ENCODE assay signal across 14 cellular contexts in the genomic region with DNA sequence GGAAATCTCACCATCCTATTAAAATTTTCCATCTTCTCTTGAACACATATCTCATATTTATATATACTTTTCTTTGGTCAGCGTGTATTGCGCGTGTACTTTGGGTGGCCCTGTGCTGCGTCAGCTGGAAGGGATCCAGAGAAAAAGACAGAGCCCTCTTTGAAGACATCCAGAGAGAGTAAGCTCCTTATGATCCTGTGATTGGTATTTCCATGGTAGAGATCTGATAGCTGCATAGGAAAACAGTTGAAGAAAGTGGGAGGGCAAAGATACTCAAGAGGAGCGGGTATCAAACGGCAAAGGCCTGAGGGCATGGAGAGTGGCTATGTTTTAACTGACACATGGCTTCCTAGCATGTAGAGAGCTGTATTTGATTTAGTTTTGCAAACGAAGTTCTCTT. TPM values are rescaled to one million over a fixed set of nuclear protein-coding genes. Genes with fewer than 3 reads are reported as not detected.
DNase-seq lines count a peak whose midpoint lies in the region; ATAC-seq and TF ChIP-seq lines count a peak whose summit lies in the region.
"Had no signal": no experiment of that assay in that cellular context is flagged by ENCODE, and none has a peak within 500 bp of the region (broad histone marks: within the 10 kb centered on the region; RNA-seq: fewer than 3 reads in every experiment).

No MANE protein-coding gene starts in this region.

- peaks cover 26% of the 10 kb centered on the region for H3K27me3 ChIP-seq in GM23338 (ENCODE audit: insufficient read depth)
- H3K27me3 ChIP-seq in mesenchymal stem cell (ENCODE audit: control insufficient read depth in 1 of 2, insufficient read depth in 1 of 2, low read length in 2 of 2) = peaks cover 0 to 22% of the 10 kb centered on the region in 2 experiments

- H3K9me2 ChIP-seq in GM23338 (ENCODE audit: insufficient read depth) = no peaks in the 10 kb centered on the region

- H3K4me1 Mint-ChIP-seq in GM23338 = peaks cover 27% of the 10 kb centered on the region

- H3K18ac ChIP-seq in mesenchymal stem cell (ENCODE audit: low read depth in 1 of 2, low read length in 2 of 2) = no peak overlapping the region

- no peak overlapping the region for H3K4me3 ChIP-seq in GM23338
- no peak overlapping the region for H3K4me3 ChIP-seq in mesenchymal stem cell (ENCODE audit: insufficient read depth in 1 of 2, low read depth in 1 of 2, low read length in 2 of 2)

- H3K4me2 ChIP-seq in GM23338 (no peak overlapping the region), mesenchymal stem cell (ENCODE audit: low read length, poor library complexity, severe bottlenecking) (no peak overlapping the region)

- H2AFZ ChIP-seq in GM23338 = peak overlapping the region; percentile 57
- H2AFZ ChIP-seq in mesenchymal stem cell (ENCODE audit: low read depth, low read length) = no peak overlapping the region

- no peak overlapping the region for H3K14ac ChIP-seq in mesenchymal stem cell (ENCODE audit: low read length in 2 of 2)

- H2BK12ac ChIP-seq in mesenchymal stem cell (ENCODE audit: low read length in 2 of 2) = no peak overlapping the region

- H3K27ac Mint-ChIP-seq in GM23338 = no peak overlapping the region
- H3K27ac Mint-ChIP-seq: CD8-positive, alpha-beta T cell had no signal

- no peaks in the 10 kb centered on the region for H3K79me2 ChIP-seq in GM23338 (replicated peaks; ENCODE audit: insufficient read depth)

- no peak overlapping the region for H2BK120ac ChIP-seq in mesenchymal stem cell (ENCODE audit: low read depth, low read length)

- no peaks in the 10 kb centered on the region for H3F3A ChIP-seq in GM23338 (replicated peaks; ENCODE audit: low read depth)

- in situ Hi-C loops in SK-MEL-5 (cut with HindIII; ENCODE audit: low pct_unique_long_range_greater_than_20kb, low sequenced_read_pairs) = no loop called here

- H2AK5ac ChIP-seq in mesenchymal stem cell (ENCODE audit: low read length, severe bottlenecking) = no peak overlapping the region

- H3K36me3 ChIP-seq in GM23338 (ENCODE audit: insufficient read depth) (no peaks in the 10 kb centered on the region), mesenchymal stem cell (ENCODE audit: control insufficient read depth in 1 of 2, insufficient read depth in 2 of 2, low read depth in 1 of 2, low read length in 2 of 2) (no peaks in the 10 kb centered on the region)

- WGBS in mesenchymal stem cell = 94% methylated on average over 7 of the region's 7 CpGs

- no peak overlapping the region for H2BK5ac ChIP-seq in mesenchymal stem cell (ENCODE audit: low read depth, low read length, poor library complexity, severe bottlenecking)

- no peak overlapping the region for H4K8ac ChIP-seq in mesenchymal stem cell (ENCODE audit: low read length)

- no peak overlapping the region for H3K4ac ChIP-seq in mesenchymal stem cell (ENCODE audit: low read depth in 1 of 2, low read length in 2 of 2)

- no peaks in the 10 kb centered on the region for H3K9me3 Mint-ChIP-seq in GM23338
- H3K9me3 Mint-ChIP-seq: CD8-positive, alpha-beta T cell had no signal

- H3K23ac ChIP-seq in mesenchymal stem cell (ENCODE audit: low read length in 2 of 2) = no peak overlapping the region

- H3K4me1 ChIP-seq in GM23338 (ENCODE audit: insufficient read depth) = peaks cover 25% of the 10 kb centered on the region
- peaks cover 9% of the 10 kb centered on the region for H3K4me1 ChIP-seq in mesenchymal stem cell (ENCODE audit: control insufficient read depth, insufficient read depth, low read depth, low read length)

- peak overlapping the region; percentile 12 for H4K91ac ChIP-seq in mesenchymal stem cell (ENCODE audit: low read length)

- no peaks in the 10 kb centered on the region for H3K36me3 Mint-ChIP-seq in GM23338 (ENCODE audit: low read depth)
- H3K36me3 Mint-ChIP-seq: CD8-positive, alpha-beta T cell had no signal

- H3K4me3 Mint-ChIP-seq in GM23338 = no peak overlapping the region
- H3K4me3 Mint-ChIP-seq: CD8-positive, alpha-beta T cell had no signal

- H3K27ac ChIP-seq in GM23338 (ENCODE audit: low read depth) (no peak overlapping the region), mesenchymal stem cell (ENCODE audit: low read length, poor library complexity, severe bottlenecking) (no peak overlapping the region)

- DNase-seq in GM23338 (ENCODE audit: low spot score) (no peak), SK-MEL-5 (ENCODE audit: low read depth, low spot score) (peak; percentile 98), mesenchymal stem cell (no peak), DMS 273 treated with DMSO at 0.1 percent for 48 hours (lab: John Stamatoyannopoulos, UW) (no peak)
- no peak for DNase-seq in activated CD4-positive, alpha-beta T cell treated with anti-CD3 and anti-CD28 coated beads for 4 hours
- DNase-seq: C1 segment of cervical spinal cord; CD8-positive, alpha-beta T cell; DMS53; DMS79 treated with DMSO at 0.1 percent for 48 hours; H7; HCEC 1CT had no signal

- H2BK15ac ChIP-seq in mesenchymal stem cell (ENCODE audit: low read depth, poor library complexity, severe bottlenecking) = no peak overlapping the region

- peaks cover 20% of the 10 kb centered on the region for H3K27me3 Mint-ChIP-seq in GM23338 (ENCODE audit: insufficient read depth, low read depth, poor library complexity)

- ATAC-seq in GM23338 (no peak), GM19023 (IDR thresholded peaks at IDR 0.05; ENCODE audit: unreplicated experiment) (no peak)
- ATAC-seq: CD8-positive, alpha-beta T cell had no signal

- H3K79me1 ChIP-seq in mesenchymal stem cell (replicated peaks; ENCODE audit: low read length, poor library complexity, severe bottlenecking) = no peaks in the 10 kb centered on the region

- no peak for TF ChIP-seq CTCF in GM23338 (conservative IDR thresholded peaks at IDR 0.05; ENCODE audit: low read depth in 2 of 2)

- H4K20me1 ChIP-seq in GM23338 (replicated peaks; ENCODE audit: insufficient read depth) = no peaks in the 10 kb centered on the region

- no peaks in the 10 kb centered on the region for H3K9me3 ChIP-seq in mesenchymal stem cell (ENCODE audit: control insufficient read depth, low read length)

- no peak overlapping the region for H3K9ac ChIP-seq in mesenchymal stem cell (ENCODE audit: low read length)

TF ChIP-seq in GM23338, 12 proteins besides CTCF, POLR2A, EP300 and RAD21 (continues in another document):
- TF ChIP-seq, protein P1, sequence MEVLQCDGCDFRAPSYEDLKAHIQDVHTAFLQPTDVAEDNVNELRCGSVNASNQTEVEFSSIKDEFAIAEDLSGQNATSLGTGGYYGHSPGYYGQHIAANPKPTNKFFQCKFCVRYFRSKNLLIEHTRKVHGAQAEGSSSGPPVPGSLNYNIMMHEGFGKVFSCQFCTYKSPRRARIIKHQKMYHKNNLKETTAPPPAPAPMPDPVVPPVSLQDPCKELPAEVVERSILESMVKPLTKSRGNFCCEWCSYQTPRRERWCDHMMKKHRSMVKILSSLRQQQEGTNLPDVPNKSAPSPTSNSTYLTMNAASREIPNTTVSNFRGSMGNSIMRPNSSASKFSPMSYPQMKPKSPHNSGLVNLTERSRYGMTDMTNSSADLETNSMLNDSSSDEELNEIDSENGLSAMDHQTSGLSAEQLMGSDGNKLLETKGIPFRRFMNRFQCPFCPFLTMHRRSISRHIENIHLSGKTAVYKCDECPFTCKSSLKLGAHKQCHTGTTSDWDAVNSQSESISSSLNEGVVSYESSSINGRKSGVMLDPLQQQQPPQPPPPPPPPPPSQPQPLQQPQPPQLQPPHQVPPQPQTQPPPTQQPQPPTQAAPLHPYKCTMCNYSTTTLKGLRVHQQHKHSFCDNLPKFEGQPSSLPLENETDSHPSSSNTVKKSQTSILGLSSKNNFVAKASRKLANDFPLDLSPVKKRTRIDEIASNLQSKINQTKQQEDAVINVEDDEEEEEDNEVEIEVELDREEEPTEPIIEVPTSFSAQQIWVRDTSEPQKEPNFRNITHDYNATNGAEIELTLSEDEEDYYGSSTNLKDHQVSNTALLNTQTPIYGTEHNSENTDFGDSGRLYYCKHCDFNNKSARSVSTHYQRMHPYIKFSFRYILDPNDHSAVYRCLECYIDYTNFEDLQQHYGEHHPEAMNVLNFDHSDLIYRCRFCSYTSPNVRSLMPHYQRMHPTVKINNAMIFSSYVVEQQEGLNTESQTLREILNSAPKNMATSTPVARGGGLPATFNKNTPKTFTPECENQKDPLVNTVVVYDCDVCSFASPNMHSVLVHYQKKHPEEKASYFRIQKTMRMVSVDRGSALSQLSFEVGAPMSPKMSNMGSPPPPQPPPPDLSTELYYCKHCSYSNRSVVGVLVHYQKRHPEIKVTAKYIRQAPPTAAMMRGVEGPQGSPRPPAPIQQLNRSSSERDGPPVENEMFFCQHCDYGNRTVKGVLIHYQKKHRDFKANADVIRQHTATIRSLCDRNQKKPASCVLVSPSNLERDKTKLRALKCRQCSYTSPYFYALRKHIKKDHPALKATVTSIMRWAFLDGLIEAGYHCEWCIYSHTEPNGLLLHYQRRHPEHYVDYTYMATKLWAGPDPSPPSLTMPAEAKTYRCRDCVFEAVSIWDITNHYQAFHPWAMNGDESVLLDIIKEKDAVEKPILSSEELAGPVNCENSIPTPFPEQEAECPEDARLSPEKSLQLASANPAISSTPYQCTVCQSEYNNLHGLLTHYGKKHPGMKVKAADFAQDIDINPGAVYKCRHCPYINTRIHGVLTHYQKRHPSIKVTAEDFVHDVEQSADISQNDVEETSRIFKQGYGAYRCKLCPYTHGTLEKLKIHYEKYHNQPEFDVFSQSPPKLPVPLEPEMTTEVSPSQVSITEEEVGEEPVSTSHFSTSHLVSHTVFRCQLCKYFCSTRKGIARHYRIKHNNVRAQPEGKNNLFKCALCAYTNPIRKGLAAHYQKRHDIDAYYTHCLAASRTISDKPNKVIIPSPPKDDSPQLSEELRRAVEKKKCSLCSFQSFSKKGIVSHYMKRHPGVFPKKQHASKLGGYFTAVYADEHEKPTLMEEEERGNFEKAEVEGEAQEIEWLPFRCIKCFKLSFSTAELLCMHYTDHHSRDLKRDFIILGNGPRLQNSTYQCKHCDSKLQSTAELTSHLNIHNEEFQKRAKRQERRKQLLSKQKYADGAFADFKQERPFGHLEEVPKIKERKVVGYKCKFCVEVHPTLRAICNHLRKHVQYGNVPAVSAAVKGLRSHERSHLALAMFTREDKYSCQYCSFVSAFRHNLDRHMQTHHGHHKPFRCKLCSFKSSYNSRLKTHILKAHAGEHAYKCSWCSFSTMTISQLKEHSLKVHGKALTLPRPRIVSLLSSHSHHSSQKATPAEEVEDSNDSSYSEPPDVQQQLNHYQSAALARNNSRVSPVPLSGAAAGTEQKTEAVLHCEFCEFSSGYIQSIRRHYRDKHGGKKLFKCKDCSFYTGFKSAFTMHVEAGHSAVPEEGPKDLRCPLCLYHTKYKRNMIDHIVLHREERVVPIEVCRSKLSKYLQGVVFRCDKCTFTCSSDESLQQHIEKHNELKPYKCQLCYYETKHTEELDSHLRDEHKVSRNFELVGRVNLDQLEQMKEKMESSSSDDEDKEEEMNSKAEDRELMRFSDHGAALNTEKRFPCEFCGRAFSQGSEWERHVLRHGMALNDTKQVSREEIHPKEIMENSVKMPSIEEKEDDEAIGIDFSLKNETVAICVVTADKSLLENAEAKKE (CRISPR knock-in tag; IDR thresholded peaks at IDR 0.05) = no peak

RNA-seq across cellular contexts. Expression of gene HPGD, which starts 4.4 kb away (rescaled TPM):
- 4.1 and 9.1 TPM in 2 replicates for total RNA-seq in GM23338 (2014; rRNA removed; shearing (Covaris generic))
- 3.9 and 5.6 TPM in 2 replicates for polyA plus RNA-seq in GM23338 (2016; fragmentation: Nextera tagmentation; extraction: Ambion mirVana)
- total RNA-seq in SK-MEL-5 (2014; rRNA removed; shearing (Covaris generic)) = 9.5 and 10.4 TPM in 2 replicates
- 4.5 and 5.6 TPM in 2 replicates for polyA plus RNA-seq in SK-MEL-5 (2015; cell fraction: cytosol; rRNA removed)
- 0.84 and 1.1 TPM in 2 replicates for polyA plus RNA-seq in SK-MEL-5 (2015; cell fraction: nucleus; rRNA removed)
- 2.2 TPM for polyA plus RNA-seq in mesenchymal stem cell (2013, experiment 1 of 2)
- 2.2 TPM for polyA plus RNA-seq in mesenchymal stem cell (2013, experiment 2 of 2)
- total RNA-seq: Daoy had no signal
- polyA plus RNA-seq: BJ had no signal
